28 cellular contexts compared by ENCODE assay signal in the genomic region with DNA sequence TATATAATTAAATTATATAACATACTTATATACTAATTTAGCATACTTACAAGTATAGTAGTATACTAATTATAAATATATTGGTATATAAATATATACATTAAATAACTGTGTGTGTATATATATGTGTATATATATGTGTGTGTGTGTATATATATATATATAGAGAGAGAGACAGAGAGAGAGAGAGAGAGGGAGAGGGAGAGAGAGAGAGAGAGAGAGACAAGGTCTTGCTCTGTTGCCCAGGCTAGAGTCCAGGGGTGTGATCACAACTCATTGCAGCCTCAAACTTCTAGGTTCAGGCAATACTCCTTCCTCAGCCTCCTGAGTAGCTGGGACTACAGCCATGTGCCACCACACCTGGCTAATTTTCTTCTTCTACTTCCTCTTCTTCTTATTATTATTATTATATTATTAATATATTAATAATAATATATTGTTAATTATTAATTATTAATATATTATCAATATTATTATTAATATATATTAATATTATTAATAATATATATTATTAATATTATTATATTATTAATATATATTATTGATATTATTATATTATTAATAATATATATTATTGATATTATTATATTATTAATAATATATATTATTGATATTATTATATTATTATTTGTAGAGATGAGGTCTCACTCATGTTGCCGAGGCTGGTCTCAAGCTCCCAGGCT.
"Had no signal": no experiment of that assay in that cellular context is flagged by ENCODE, and none has a peak within 500 bp of the region (broad histone marks: within the 10 kb centered on the region; RNA-seq: fewer than 3 reads in every experiment).

No MANE protein-coding gene starts in this region.

- H3K27me3 Mint-ChIP-seq: activated naive CD4-positive, alpha-beta T cell treated with anti-CD3 and anti-CD28 coated beads, Interleukin-2, amount 50 U/mL, for 24 hours; activated naive CD8-positive, alpha-beta T cell treated with anti-CD3 and anti-CD28 coated beads, Interleukin-2, amount 50 U/mL, for 24 hours; brain; IgD-negative memory B cell had no signal

- H3K27ac ChIP-seq: SK-N-MC, WERI-Rb-1 had no signal

- DNase-seq: activated CD4-positive, alpha-beta T cell treated with anti-CD3 and anti-CD28 coated beads for 4 hours; activated CD4-positive, alpha-beta T cell treated with anti-CD3 and anti-CD28 coated beads, Interleukin-2, amount 50 U/mL, for 4 hours; activated CD8-positive, alpha-beta memory T cell treated with anti-CD3 and anti-CD28 coated beads, Interleukin-2, amount 50 U/mL, for 48 hours; activated CD8-positive, alpha-beta T cell treated with anti-CD3 and anti-CD28 coated beads, Interleukin-2, amount 10 ng/mL, durations not matched to agents 7 days and 5 days; activated effector memory CD4-positive, alpha-beta T cell treated with Interleukin-2 at 50 U/mL for 16 hours; activated naive CD4-positive, alpha-beta T cell; activated naive CD8-positive, alpha-beta T cell treated with anti-CD3 and anti-CD28 coated beads, Interleukin-2, amount 50 U/mL, for 24 hours; activated T-cell treated with anti-CD3 and anti-CD28 coated beads, Interleukin-2, amount 50 U/mL, for 1 hour; amniotic stem cell; KG1; NCI-H1092; NCI-H1417; NCI-H1930; NCI-H2227 treated with DMSO at 0.1 percent for 48 hours; NCI-H446 treated with DMSO at 0.1 percent for 48 hours; NCI-H524 treated with DMSO at 0.1 percent for 48 hours; NCI-H748 treated with DMSO at 0.1 percent for 48 hours; RPMI8226; T-helper 1 cell; WERI-Rb-1 had no signal

- H3K4me1 Mint-ChIP-seq: brain; central memory CD8-positive, alpha-beta T cell; IgD-negative memory B cell had no signal

- H3K36me3 Mint-ChIP-seq: activated naive CD4-positive, alpha-beta T cell treated with anti-CD3 and anti-CD28 coated beads, Interleukin-2, amount 50 U/mL, for 24 hours; brain; IgD-negative memory B cell had no signal

- ATAC-seq: activated CD4-positive, CD25-positive, alpha-beta regulatory T cell treated with anti-CD3 and anti-CD28 coated beads, Interleukin-2, amount 50 U/mL, for 24 hours; activated CD8-positive, alpha-beta T cell treated with anti-CD3 and anti-CD28 coated beads, Interleukin-2, amount 10 ng/mL, durations not matched to agents 7 days and 5 days; activated naive CD8-positive, alpha-beta T cell treated with anti-CD3 and anti-CD28 coated beads, Interleukin-2, amount 50 U/mL, for 24 hours; Right ventricle myocardium inferior had no signal

- H3K4me3 Mint-ChIP-seq: activated CD8-positive, alpha-beta T cell treated with anti-CD3 and anti-CD28 coated beads, Interleukin-2, amount 10 ng/mL, durations not matched to agents 7 days and 5 days; activated naive CD4-positive, alpha-beta T cell treated with anti-CD3 and anti-CD28 coated beads, Interleukin-2, amount 50 U/mL, for 24 hours; activated naive CD8-positive, alpha-beta T cell treated with anti-CD3 and anti-CD28 coated beads, Interleukin-2, amount 50 U/mL, for 24 hours; brain; central memory CD8-positive, alpha-beta T cell; IgD-negative memory B cell had no signal

- H3K36me3 ChIP-seq: WERI-Rb-1 had no signal

- H3K27ac Mint-ChIP-seq: activated CD8-positive, alpha-beta T cell treated with anti-CD3 and anti-CD28 coated beads, Interleukin-2, amount 10 ng/mL, durations not matched to agents 7 days and 5 days; activated naive CD4-positive, alpha-beta T cell treated with anti-CD3 and anti-CD28 coated beads, Interleukin-2, amount 50 U/mL, for 24 hours; activated naive CD8-positive, alpha-beta T cell treated with anti-CD3 and anti-CD28 coated beads, Interleukin-2, amount 50 U/mL, for 24 hours; brain; IgD-negative memory B cell had no signal

- H3K4me3 ChIP-seq: SK-N-MC had no signal

- FAIRE-seq: astrocyte had no signal

- H3K9me3 Mint-ChIP-seq: activated naive CD4-positive, alpha-beta T cell treated with anti-CD3 and anti-CD28 coated beads, Interleukin-2, amount 50 U/mL, for 24 hours; activated naive CD8-positive, alpha-beta T cell treated with anti-CD3 and anti-CD28 coated beads, Interleukin-2, amount 50 U/mL, for 24 hours; brain; central memory CD8-positive, alpha-beta T cell had no signal
